Comparison of ENCODE assay signal across 14 cellular contexts in the genomic region with DNA sequence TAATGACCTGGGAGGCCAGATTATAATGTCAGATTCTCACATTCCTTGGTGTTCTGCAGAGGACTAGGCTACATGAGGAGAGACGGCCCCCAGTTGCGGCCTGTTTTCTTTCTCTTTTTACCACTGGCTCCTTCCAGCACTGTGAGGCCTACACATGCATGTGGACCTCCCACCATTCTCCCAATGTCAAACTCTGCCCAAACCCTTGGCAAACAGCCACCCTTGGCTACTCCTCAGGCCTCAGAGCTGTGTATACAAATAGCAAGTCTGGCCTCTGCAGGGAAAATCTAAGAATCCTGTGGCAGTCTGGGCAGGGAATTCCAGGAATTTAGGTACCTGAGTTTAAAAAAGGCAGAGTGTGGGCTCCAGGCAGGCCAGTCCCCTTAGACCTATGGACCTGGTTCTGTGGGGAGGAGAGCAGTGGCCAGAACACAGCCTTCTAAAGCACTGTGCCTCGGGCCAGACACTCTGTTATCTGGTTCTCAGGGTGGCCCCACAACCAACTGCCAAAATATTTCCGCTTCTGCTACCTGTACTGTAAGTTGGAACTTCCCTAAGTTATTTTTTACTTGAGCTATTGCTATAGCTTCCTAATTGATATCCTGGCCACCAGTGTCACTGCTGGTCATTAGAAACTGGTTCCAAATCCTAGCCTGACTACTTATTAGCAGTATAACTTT. TPM values are rescaled to one million over a fixed set of nuclear protein-coding genes. Genes with fewer than 3 reads are reported as not detected.
A peak's percentile ranks its signal among the peaks of the same experiment; 100 is the strongest.
DNase-seq lines count a peak whose midpoint lies in the region; ATAC-seq and TF ChIP-seq lines count a peak whose summit lies in the region.
"Had no signal": no experiment of that assay in that cellular context is flagged by ENCODE, and none has a peak within 500 bp of the region (broad histone marks: within the 10 kb centered on the region; RNA-seq: fewer than 3 reads in every experiment).

No MANE protein-coding gene starts in this region.

- no peaks in the 10 kb centered on the region for H4K20me1 ChIP-seq in Karpas-422 (ENCODE audit: insufficient read depth, low read depth, low read length)

- no peak overlapping the region for H3K4me3 ChIP-seq in right cardiac atrium (ENCODE audit: low read length)
- H3K4me3 ChIP-seq in choroid plexus epithelial cell (ENCODE audit: low read depth, low read length) = no peak overlapping the region
- no peak overlapping the region for H3K4me3 ChIP-seq in uterus
- H3K4me3 ChIP-seq in effector memory CD4-positive, alpha-beta T cell (ENCODE audit: insufficient read depth, low read depth, low read length, poor library complexity, severe bottlenecking) = no peak overlapping the region
- H3K4me3 ChIP-seq in Karpas-422 (ENCODE audit: low read length) = no peak overlapping the region
- H3K4me3 ChIP-seq: gastrocnemius medialis had no signal

- WGBS in right cardiac atrium = 50% methylated on average over 4 of the region's 4 CpGs

- DNase-seq in right cardiac atrium (peak in 2 of 3 donors; percentile 38 to 51), Right ventricle myocardium inferior (ENCODE audit: missing footprints) (no peak), choroid plexus epithelial cell (ENCODE audit: low read depth) (peak; percentile 80), medulla oblongata (ENCODE audit: extremely low spot score) (peak; percentile 81), uterus (peak; percentile 50 to 55), Karpas-422 (no peak)
- DNase-seq in effector memory CD4-positive, alpha-beta T cell = no peak
- DNase-seq in activated naive CD4-positive, alpha-beta T cell treated with Interleukin-2 at 50 U/mL for 16 hours = no peak
- DNase-seq: activated CD4-positive, CD25-positive, alpha-beta regulatory T cell; activated CD8-positive, alpha-beta memory T cell treated with anti-CD3 and anti-CD28 coated beads, Interleukin-2, amount 50 U/mL, for 48 hours; activated naive CD8-positive, alpha-beta T cell treated with anti-CD3 and anti-CD28 coated beads for 36 hours; gastrocnemius medialis; NCI-H2081 treated with DMSO at 0.1 percent for 48 hours; stimulated activated CD8-positive, alpha-beta memory T cell treated with anti-CD3 and anti-CD28 coated beads, Interleukin-4, amount 100 ng/mL, for 48 hours had no signal

- H3K9me2 ChIP-seq in Karpas-422 (replicated peaks; ENCODE audit: insufficient read depth, low read length) = no peaks in the 10 kb centered on the region

- H3K27me3 ChIP-seq in right cardiac atrium (ENCODE audit: control insufficient read depth, insufficient read depth) (no peaks in the 10 kb centered on the region), uterus (no peaks in the 10 kb centered on the region), Karpas-422 (ENCODE audit: low read length) (no peaks in the 10 kb centered on the region)
- no peaks in the 10 kb centered on the region for H3K27me3 ChIP-seq in effector memory CD4-positive, alpha-beta T cell (replicated peaks; ENCODE audit: control insufficient read depth, insufficient read depth, low read length, poor library complexity, severe bottlenecking)
- H3K27me3 ChIP-seq: gastrocnemius medialis had no signal

- ATAC-seq in right cardiac atrium (no peak), Right ventricle myocardium inferior (no peak)
- ATAC-seq: gastrocnemius medialis had no signal

- H3K4me2 ChIP-seq in Karpas-422 (ENCODE audit: low read depth, low read length, poor library complexity, severe bottlenecking) = no peak overlapping the region

- intact Hi-C loops in right cardiac atrium (cut with DNase I) = no loop called here
- intact Hi-C loops in Right ventricle myocardium inferior (cut with DNase I) = no loop called here
- intact Hi-C loops in uterus (cut with DNase I; ENCODE audit: low total_unique reads) = no loop called here

- no peak for TF ChIP-seq CTCF in choroid plexus epithelial cell (conservative IDR thresholded peaks at IDR 0.05; ENCODE audit: low read depth, low read length)
- no peak for TF ChIP-seq CTCF in uterus (IDR thresholded peaks at IDR 0.05)

- no peaks in the 10 kb centered on the region for H3K4me1 ChIP-seq in right cardiac atrium (ENCODE audit: control insufficient read depth, insufficient read depth, low read length)
- H3K4me1 ChIP-seq in uterus = no peaks in the 10 kb centered on the region
- H3K4me1 ChIP-seq in effector memory CD4-positive, alpha-beta T cell (ENCODE audit: control insufficient read depth, insufficient read depth, low read length, poor library complexity, severe bottlenecking) = no peaks in the 10 kb centered on the region
- no peaks in the 10 kb centered on the region for H3K4me1 ChIP-seq in Karpas-422 (ENCODE audit: low read length)
- H3K4me1 ChIP-seq: gastrocnemius medialis had no signal

- H3K27ac ChIP-seq in right cardiac atrium (ENCODE audit: low read length) (no peak overlapping the region), uterus (peak overlapping the region in 1 of 2 donors; percentile 49), Karpas-422 (ENCODE audit: low read length) (no peak overlapping the region)
- H3K27ac ChIP-seq in effector memory CD4-positive, alpha-beta T cell (ENCODE audit: insufficient read depth, low read length, poor library complexity, severe bottlenecking) = no peak overlapping the region
- H3K27ac ChIP-seq: gastrocnemius medialis had no signal

- no peak for TF ChIP-seq POLR2A in uterus (IDR thresholded peaks at IDR 0.05)

- H3K9me3 ChIP-seq in right cardiac atrium (ENCODE audit: control insufficient read depth, low read length) (no peaks in the 10 kb centered on the region), uterus (no peaks in the 10 kb centered on the region), Karpas-422 (ENCODE audit: low read length) (no peaks in the 10 kb centered on the region)
- no peaks in the 10 kb centered on the region for H3K9me3 ChIP-seq in effector memory CD4-positive, alpha-beta T cell (ENCODE audit: control insufficient read depth, low read length)
- H3K9me3 ChIP-seq: gastrocnemius medialis had no signal

- H3K36me3 ChIP-seq in uterus (no peaks in the 10 kb centered on the region), Karpas-422 (ENCODE audit: insufficient read depth, low read length) (no peaks in the 10 kb centered on the region)
- H3K36me3 ChIP-seq in effector memory CD4-positive, alpha-beta T cell (ENCODE audit: control insufficient read depth, insufficient read depth, low read length) = no peaks in the 10 kb centered on the region
- H3K36me3 ChIP-seq: gastrocnemius medialis had no signal

- H3K9ac ChIP-seq in Karpas-422 (ENCODE audit: low read length) = no peak overlapping the region

- H2AFZ ChIP-seq in Karpas-422 (ENCODE audit: low read length) = no peak overlapping the region

- H3K79me2 ChIP-seq in Karpas-422 (ENCODE audit: low read length) = no peaks in the 10 kb centered on the region

RNA-seq across cellular contexts. Expression of gene NEDD1, which starts 19.9 kb away (rescaled TPM):
- total RNA-seq in right cardiac atrium (10 to 100 TPM; 10.2 to 17.0 (median 11.6) TPM), Right ventricle myocardium inferior (13.7 TPM), uterus (10 to 100 TPM; 13.3 to 54.2 (median 36.3) TPM)
- 4.7 TPM for polyA plus RNA-seq in right cardiac atrium
- total RNA-seq in Karpas-422 (2014; rRNA removed; shearing (Covaris generic); ENCODE audit: low replicate concordance) = 23.2 and 35.4 TPM in 2 replicates

Comparison
In these comparisons a context has a peak if more than half of its experiments do, and no peak if none do; other contexts are left out.
1. DNase-seq: peak in right cardiac atrium (2 of 3), choroid plexus epithelial cell (single experiment), medulla oblongata (single experiment) and uterus (2 of 2); none in Right ventricle myocardium inferior (single experiment), effector memory CD4-positive, alpha-beta T cell (0 of 3), Karpas-422 (single experiment) and activated naive CD4-positive, alpha-beta T cell treated with Interleukin-2 at 50 U/mL for 16 hours (single experiment).